Comparison of ENCODE assay signal across 1 cellular context in the genomic region with DNA sequence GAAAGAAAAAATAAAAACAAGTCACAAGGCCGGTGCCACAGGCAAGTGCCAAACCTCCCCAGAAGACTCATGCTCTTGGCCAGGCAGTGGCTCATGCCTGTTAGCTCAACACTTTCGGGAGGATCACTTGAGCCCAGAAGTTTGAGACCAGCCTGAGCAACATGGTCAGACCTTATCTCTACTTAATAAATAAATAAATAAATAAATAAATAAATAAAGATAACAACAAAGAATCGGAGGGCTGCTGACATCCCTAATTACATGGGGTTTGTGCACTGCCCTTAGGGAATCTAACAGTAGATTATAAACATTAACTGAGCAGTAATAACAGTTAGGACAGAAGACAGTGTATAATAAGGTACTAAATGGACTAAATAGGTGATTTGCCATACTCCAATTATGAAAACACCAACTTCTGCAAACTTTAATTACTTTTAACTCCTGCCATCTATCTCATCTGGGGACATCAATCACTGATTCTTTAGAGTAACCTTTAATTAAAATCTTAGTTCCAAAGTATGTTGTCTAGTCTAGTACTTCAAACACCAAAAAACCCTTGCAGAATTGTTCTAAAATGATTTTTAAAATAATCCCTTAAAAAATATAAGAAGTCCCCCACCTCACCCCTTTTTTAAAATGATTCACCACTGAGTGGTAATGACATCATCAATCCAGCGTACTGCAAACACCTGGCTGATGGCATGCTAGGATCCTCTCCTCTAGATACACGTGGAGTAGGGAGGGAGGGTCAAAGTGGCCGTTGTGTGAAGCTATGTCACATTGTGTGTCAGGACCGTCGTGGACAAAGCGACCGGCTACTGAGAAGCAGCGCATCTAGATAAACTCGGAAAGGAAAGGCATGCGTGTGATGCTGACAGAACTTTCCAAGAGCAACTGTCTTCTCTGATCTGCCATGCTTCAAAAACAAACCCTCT.
TF ChIP-seq lines count a peak whose summit lies in the region.

No MANE protein-coding gene starts in this region.

TF ChIP-seq in K562, 482 proteins besides CTCF, POLR2A, EP300 and RAD21 (continued from another document):
- TF ChIP-seq RREB1 (CRISPR knock-in tag; IDR thresholded peaks at IDR 0.05) (no peak), CREB1 (IDR thresholded peaks at IDR 0.05) (no peak), CREB1 (CRISPR knock-in tag; IDR thresholded peaks at IDR 0.05) (no peak)
